ENCODE assay signal across 1 cellular context in the genomic region with DNA sequence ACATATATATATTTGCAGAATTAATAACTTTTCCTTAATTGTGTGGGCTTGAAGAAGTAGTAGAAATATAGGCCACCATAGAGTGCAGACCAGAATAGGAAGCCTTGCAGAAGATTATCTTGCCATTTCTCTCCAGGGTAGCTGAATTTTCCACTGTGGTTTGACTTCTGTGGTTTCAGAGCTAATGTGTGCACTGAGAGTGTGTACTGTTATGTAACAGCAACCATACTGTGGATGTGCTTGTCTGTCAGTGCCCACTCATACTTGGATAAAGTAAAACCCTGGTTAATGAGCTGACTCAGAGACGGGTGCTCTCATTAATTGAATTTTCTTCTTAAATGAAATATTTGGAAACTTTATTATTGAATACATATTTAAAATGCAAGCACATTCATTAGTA.
TF ChIP-seq lines count a peak whose summit lies in the region.

No MANE protein-coding gene starts in this region.

TF ChIP-seq in GM23338, 12 proteins besides CTCF, POLR2A, EP300 and RAD21 (continued from another document):
- TF ChIP-seq ZNF462 (CRISPR knock-in tag; IDR thresholded peaks at IDR 0.05), result no peak
- no peak for TF ChIP-seq EZH2phosphoT487 (IDR thresholded peaks at IDR 0.05; ENCODE audit: unreplicated experiment)
- no peak for TF ChIP-seq POLR2AphosphoS5 (IDR thresholded peaks at IDR 0.05; ENCODE audit: low read depth)
- TF ChIP-seq JUNB (IDR thresholded peaks at IDR 0.05; ENCODE audit: unreplicated experiment), result no peak
- TF ChIP-seq ZNF114 (CRISPR knock-in tag; IDR thresholded peaks at IDR 0.05), result no peak
- TF ChIP-seq ZNF331 (CRISPR knock-in tag; IDR thresholded peaks at IDR 0.05; ENCODE audit: low read depth), result no peak
- no peak for TF ChIP-seq STAT1 (IDR thresholded peaks at IDR 0.05; ENCODE audit: unreplicated experiment)
- TF ChIP-seq EZH2 (IDR thresholded peaks at IDR 0.05; ENCODE audit: low read depth, unreplicated experiment), result no peak
- no peak for TF ChIP-seq CREB1 (CRISPR knock-in tag; IDR thresholded peaks at IDR 0.05; ENCODE audit: low read depth)
- TF ChIP-seq NANOG (IDR thresholded peaks at IDR 0.05; ENCODE audit: borderline replicate concordance), result no peak
TF ChIP-seq in GM23338: peak in this region for 0.
